27 cellular contexts compared by ENCODE assay signal in genomic region chr18:77005651-77006195, GRCh38.
A peak's percentile ranks its signal among the peaks of the same experiment; 100 is the strongest.
DNase-seq lines count a peak whose midpoint lies in the region; ATAC-seq, FAIRE-seq and TF ChIP-seq lines count a peak whose summit lies in the region.
"Had no signal": no experiment of that assay in that cellular context is flagged by ENCODE, and none has a peak within 500 bp of the region (broad histone marks: within the 10 kb centered on the region; RNA-seq: fewer than 3 reads in every experiment).

No MANE protein-coding gene starts in this region.

- H3K4me3 ChIP-seq in DND-41 (ENCODE audit: low read depth in 1 of 2, low read length in 2 of 2) (0 out of 4 replicates have a peak overlapping the region, but pooled peaks of 1 of the 2 experiments have one; percentile 20), suprapubic skin (no peak overlapping the region), SK-N-SH (ENCODE audit: low read depth in 2 of 2, low read length in 1 of 2) (no peak overlapping the region)
- H3K4me3 ChIP-seq: Peyer's patch, SJSA1 had no signal

- no peak for TF ChIP-seq EP300 in suprapubic skin (IDR thresholded peaks at IDR 0.05)
- no peak for TF ChIP-seq EP300 in SK-N-SH (IDR thresholded peaks at IDR 0.05; ENCODE audit: borderline replicate concordance in 1 of 2, low read depth in 1 of 2, low read length in 1 of 2)

- H3K27me3 ChIP-seq in DND-41 (ENCODE audit: insufficient read depth, low read length, poor library complexity) (no peaks in the 10 kb centered on the region), suprapubic skin (no peaks in the 10 kb centered on the region), SK-N-SH (ENCODE audit: insufficient read depth) (peaks cover 4% of the 10 kb centered on the region; the same call in 1 of the 2 replicates)
- H3K27me3 ChIP-seq: Peyer's patch had no signal

- CTCF ChIA-PET in T-cell (lab: Charles Lee) (interaction anchor here (1.1 to 1.4 kb wide), 3 partner anchors 8 to 50 kb away, joined by 3 to 7 read pairs (median 3); no protein-coding TSS in a partner anchor), SK-N-SH (lab: Yijun Ruan, JAX) (interaction anchor here (1.3 to 3.2 kb wide), 2 partner anchors 9 to 22 kb away, joined by 3 to 10 read pairs; no protein-coding TSS in a partner anchor)

- H3K79me2 ChIP-seq in DND-41 (ENCODE audit: insufficient read depth, low read length) (no peaks in the 10 kb centered on the region), SK-N-SH (ENCODE audit: insufficient read depth) (no peaks in the 10 kb centered on the region)

- H3K27ac ChIP-seq in DND-41 (ENCODE audit: low read length), result peak overlapping the region; percentile 85
- H3K27ac ChIP-seq in suprapubic skin, result peak overlapping the region; percentile 48
- no peak overlapping the region for H3K27ac ChIP-seq in SK-N-SH (ENCODE audit: low read depth in 2 of 2, low read length in 1 of 2)
- H3K27ac ChIP-seq: epithelial cell of prostate, parathyroid adenoma, SJSA1 had no signal

- H4K20me1 ChIP-seq in DND-41 (ENCODE audit: insufficient read depth, low read length) (no peaks in the 10 kb centered on the region), SK-N-SH (ENCODE audit: insufficient read depth) (no peaks in the 10 kb centered on the region)

- TF ChIP-seq POLR2A in suprapubic skin (IDR thresholded peaks at IDR 0.05) (no peak), GM12892 (IDR thresholded peaks at IDR 0.05; ENCODE audit: low read depth, low read length) (no peak)

- no peaks in the 10 kb centered on the region for H3F3A ChIP-seq in SK-N-SH (replicated peaks; ENCODE audit: insufficient read depth)

- H3K4me1 Mint-ChIP-seq in T-cell, result peaks cover 34 to 50% (median 46%) of the 10 kb centered on the region in 3 donors

- H3K4me1 ChIP-seq in DND-41 (ENCODE audit: insufficient read depth, low read length), result peaks cover 63% of the 10 kb centered on the region
- peaks cover 6% of the 10 kb centered on the region for H3K4me1 ChIP-seq in suprapubic skin
- H3K4me1 ChIP-seq in SK-N-SH (ENCODE audit: control insufficient read depth in 1 of 2, insufficient read depth in 2 of 2, low read depth in 1 of 2, low read length in 1 of 2), result no peaks in the 10 kb centered on the region
- H3K4me1 ChIP-seq: Peyer's patch, SJSA1 had no signal

- 0 out of 2 replicates have a peak, but pooled peaks cover under 1% of the 10 kb centered on the region for H3K36me3 ChIP-seq in DND-41 (ENCODE audit: insufficient read depth, low read length)
- peaks cover 12% of the 10 kb centered on the region for H3K36me3 ChIP-seq in suprapubic skin
- H3K36me3 ChIP-seq in SK-N-SH (replicated peaks in 1 of 2; ENCODE audit: control insufficient read depth in 1 of 2, insufficient read depth in 2 of 2, low read length in 1 of 2), result no peaks in the 10 kb centered on the region
- H3K36me3 ChIP-seq: SJSA1 had no signal

- TF ChIP-seq CTCF in DND-41 (IDR thresholded peaks at IDR 0.05; ENCODE audit: borderline replicate concordance, extremely low read depth, low read length, poor library complexity, severe bottlenecking) (no peak), suprapubic skin (IDR thresholded peaks at IDR 0.05) (no peak), SK-N-SH (IDR thresholded peaks at IDR 0.05) (no peak)

- no peak for FAIRE-seq in GM12892 (lab: Jason Lieb, UNC)
- FAIRE-seq: H54, HTR-8/SVneo had no signal

- TF ChIP-seq RAD21 in SK-N-SH (IDR thresholded peaks at IDR 0.05; ENCODE audit: low read length), result no peak

- peaks cover 26% of the 10 kb centered on the region for H3K36me3 Mint-ChIP-seq in T-cell
- no peaks in the 10 kb centered on the region for H3K36me3 Mint-ChIP-seq in activated naive CD4-positive, alpha-beta T cell treated with anti-CD3 and anti-CD28 coated beads, Interleukin-2, amount 50 U/mL, for 72 hours
- H3K36me3 Mint-ChIP-seq: activated naive CD8-positive, alpha-beta T cell; type B pancreatic cell had no signal

- peak overlapping the region; percentile 42 for H3K9ac ChIP-seq in DND-41 (ENCODE audit: low read depth, low read length)
- no peak overlapping the region for H3K9ac ChIP-seq in SK-N-SH
- H3K9ac ChIP-seq: parathyroid adenoma had no signal

- POLR2A ChIA-PET in T-cell (lab: Charles Lee), result no interaction called here
- POLR2A ChIA-PET in SK-N-SH (lab: Yijun Ruan, JAX), result no interaction called here

- peak overlapping the region in 1 of 3 donors; percentile 75 for H3K4me3 Mint-ChIP-seq in T-cell
- H3K4me3 Mint-ChIP-seq: activated CD8-positive, alpha-beta memory T cell treated with anti-CD3 and anti-CD28 coated beads, Interleukin-2, amount 10 ng/mL, durations not matched to agents 7 days and 5 days; nephron; type B pancreatic cell had no signal

- no peaks in the 10 kb centered on the region for H3K9me2 ChIP-seq in SK-N-SH

- WGBS in suprapubic skin, result 84% methylated on average over 9 of the region's 11 CpGs
- 43% methylated on average over 3 of the region's 11 CpGs for WGBS in SK-N-SH (ENCODE audit: low lambda C conversion rate)

- DNase-seq in DND-41 (no peak), T-cell (no peak), left lobe of liver (ENCODE audit: low spot score) (peak; percentile 22), suprapubic skin (ENCODE audit: low spot score in 2 of 2) (peak in 1 of 2 donors; percentile 49), HPDE6-E6E7 (ENCODE audit: extremely low spot score) (no peak), SK-N-SH (no peak), GM12892 (ENCODE audit: insufficient read length) (no peak)
- DNase-seq in activated naive CD4-positive, alpha-beta T cell treated with anti-CD3 and anti-CD28 coated beads, Interleukin-2, amount 50 U/mL, for 72 hours (ENCODE audit: low spot score in 2 of 2), result no peak
- DNase-seq: activated CD8-positive, alpha-beta memory T cell treated with anti-CD3 and anti-CD28 coated beads, Interleukin-2, amount 10 ng/mL, durations not matched to agents 7 days and 5 days; COR-L47; DMS79 treated with DMSO at 0.1 percent for 48 hours; KG1; NCI-H1436 treated with DMSO at 0.1 percent for 48 hours; NCI-H524; Peyer's patch; stimulated activated CD4-positive, alpha-beta T cell treated with anti-CD3 and anti-CD28 coated beads, Interleukin-15, amount 100 ng/mL, for 24 hours had no signal

- H3K27ac Mint-ChIP-seq in T-cell, result peak overlapping the region; percentile 45 to 57
- H3K27ac Mint-ChIP-seq in activated naive CD4-positive, alpha-beta T cell treated with anti-CD3 and anti-CD28 coated beads, Interleukin-2, amount 50 U/mL, for 72 hours, result peak overlapping the region in 1 of 2 donors; percentile 65
- H3K27ac Mint-ChIP-seq: activated CD8-positive, alpha-beta memory T cell treated with anti-CD3 and anti-CD28 coated beads, Interleukin-2, amount 10 ng/mL, durations not matched to agents 7 days and 5 days; activated naive CD8-positive, alpha-beta T cell; activated T-helper 1 cell treated with anti-CD3 and anti-CD28 coated beads, Interleukin-12 subunit alpha, Interleukin-12 subunit beta, Interleukin-2, Interleukin-4 antibody, amounts not matched to agents 30 ng/mL and 10 ng/mL and 1 ng/mL, durations not matched to agents 14 hours and 24 hours and 36 hours; nephron; stimulated activated naive CD8-positive, alpha-beta T cell treated with anti-CD3 and anti-CD28 coated beads, Interleukin-15, Interleukin-2, amounts not matched to agents 100 ng/mL and 50 ng/mL, for 24 hours; type B pancreatic cell had no signal

- H3K9me3 ChIP-seq in DND-41 (ENCODE audit: insufficient read depth, low read length, severe bottlenecking) (no peaks in the 10 kb centered on the region), suprapubic skin (no peaks in the 10 kb centered on the region), SK-N-SH (no peaks in the 10 kb centered on the region)
- H3K9me3 ChIP-seq: Peyer's patch, SJSA1 had no signal

- ATAC-seq in DND-41 (ENCODE audit: insufficient read depth, low read depth) (no peak), T-cell (replicated peaks in 1 of 4) (no peak), left lobe of liver (no peak)
- no peak for ATAC-seq in activated naive CD4-positive, alpha-beta T cell treated with anti-CD3 and anti-CD28 coated beads, Interleukin-2, amount 50 U/mL, for 72 hours

- no peaks in the 10 kb centered on the region for H3K9me3 Mint-ChIP-seq in T-cell
- no peaks in the 10 kb centered on the region for H3K9me3 Mint-ChIP-seq in activated naive CD4-positive, alpha-beta T cell treated with anti-CD3 and anti-CD28 coated beads, Interleukin-2, amount 50 U/mL, for 72 hours
- H3K9me3 Mint-ChIP-seq: activated T-helper 1 cell treated with anti-CD3 and anti-CD28 coated beads, Interleukin-12 subunit alpha, Interleukin-12 subunit beta, Interleukin-2, Interleukin-4 antibody, amounts not matched to agents 30 ng/mL and 10 ng/mL and 1 ng/mL, durations not matched to agents 14 hours and 24 hours and 36 hours; central memory CD8-positive, alpha-beta T cell; nephron; stimulated activated naive CD8-positive, alpha-beta T cell treated with anti-CD3 and anti-CD28 coated beads, Interleukin-15, Interleukin-2, amounts not matched to agents 100 ng/mL and 50 ng/mL, for 24 hours; type B pancreatic cell had no signal

- peak overlapping the region; percentile 48 for H3K4me2 ChIP-seq in DND-41 (ENCODE audit: insufficient read depth, low read length)
- H3K4me2 ChIP-seq in SK-N-SH, result no peak overlapping the region

- no peaks in the 10 kb centered on the region for H3K27me3 Mint-ChIP-seq in T-cell
- H3K27me3 Mint-ChIP-seq: activated CD8-positive, alpha-beta memory T cell treated with anti-CD3 and anti-CD28 coated beads, Interleukin-2, amount 10 ng/mL, durations not matched to agents 7 days and 5 days; activated naive CD8-positive, alpha-beta T cell; central memory CD8-positive, alpha-beta T cell; stimulated activated naive CD8-positive, alpha-beta T cell treated with anti-CD3 and anti-CD28 coated beads, Interleukin-15, Interleukin-2, amounts not matched to agents 100 ng/mL and 50 ng/mL, for 24 hours; type B pancreatic cell had no signal

- H2AFZ ChIP-seq in DND-41 (ENCODE audit: low read depth, low read length) (no peak overlapping the region), SK-N-SH (ENCODE audit: low read depth) (no peak overlapping the region)
- H2AFZ ChIP-seq: parathyroid adenoma had no signal

TF ChIP-seq in SK-N-SH, 30 proteins besides CTCF, POLR2A, EP300 and RAD21:
- TF ChIP-seq RXRA (IDR thresholded peaks at IDR 0.05; ENCODE audit: borderline replicate concordance, low read depth) (no peak), FOSL2 (IDR thresholded peaks at IDR 0.05; ENCODE audit: borderline replicate concordance, low read depth) (no peak), POLR2AphosphoS5 (IDR thresholded peaks at IDR 0.05; ENCODE audit: low read depth, low read length) (no peak), SMC3 (IDR thresholded peaks at IDR 0.05; ENCODE audit: low read depth, low read length) (no peak), FOXM1 (IDR thresholded peaks at IDR 0.05; ENCODE audit: low read depth) (no peak), TEAD4 (IDR thresholded peaks at IDR 0.05; ENCODE audit: borderline replicate concordance, insufficient read depth) (no peak)
TF ChIP-seq in SK-N-SH: peak in this region for 0.

Comparison
In these comparisons a context has a peak if more than half of its experiments do, and no peak if none do; other contexts are left out.
1. H3K27ac ChIP-seq: peak in DND-41 (single experiment) and suprapubic skin (single experiment); none in SK-N-SH (0 of 2).